ENCODE assay signal across 28 cellular contexts in the genomic region with DNA sequence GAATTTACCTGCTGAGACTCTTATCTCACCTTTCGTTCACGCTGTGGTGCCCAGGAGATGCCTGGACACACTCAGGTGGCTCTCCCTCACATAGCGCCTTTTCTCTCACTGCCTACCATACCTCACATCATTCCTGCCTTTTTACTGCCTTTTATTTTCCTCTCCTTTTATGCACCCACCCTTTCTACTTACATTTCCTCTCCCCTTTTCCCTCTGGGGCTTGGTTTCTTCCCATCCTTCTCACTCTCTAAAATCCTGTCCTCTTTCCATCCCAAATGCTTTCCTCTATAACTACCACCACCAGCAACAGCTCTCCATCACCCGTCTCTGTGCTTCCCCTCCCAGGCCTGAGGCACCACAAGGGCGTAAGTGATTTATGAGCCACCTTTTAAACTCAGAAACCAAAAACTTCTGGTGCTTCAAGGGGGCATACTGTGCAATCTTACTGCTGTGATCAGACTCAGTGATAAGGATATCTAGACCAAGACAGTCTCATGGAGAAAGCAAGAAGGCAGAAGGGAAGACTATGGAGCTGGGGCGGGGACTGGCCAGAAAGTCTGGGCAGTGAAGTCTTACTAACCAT.
"Had no signal": no experiment of that assay in that cellular context is flagged by ENCODE, and none has a peak within 500 bp of the region (broad histone marks: within the 10 kb centered on the region; RNA-seq: fewer than 3 reads in every experiment).

No MANE protein-coding gene starts in this region.

- ATAC-seq: activated CD4-positive, alpha-beta T cell treated with anti-CD3 and anti-CD28 coated beads for 36 hours; activated T-helper 17 cell treated with anti-CD3 and anti-CD28 coated beads, Interleukin-2, amount 50 U/mL, for 72 hours; mucosa of descending colon; stimulated activated naive B cell treated with anti-CD40 and anti-IgM and Interleukin-4, amounts not matched to agents 10 μg/mL and 1 μg/mL and 100 μg/mL, for 72 hours; T-helper 17 cell had no signal

- FAIRE-seq: frontal cortex had no signal

- H3K79me2 ChIP-seq: hepatocyte had no signal

- H2AFZ ChIP-seq: hepatocyte had no signal

- DNase-seq: activated B cell treated with CpG ODN at 0.5 μM for 24 hours; activated CD4-positive, alpha-beta T cell treated with anti-CD3 and anti-CD28 coated beads for 36 hours; activated CD4-positive, alpha-beta T cell treated with anti-CD3 and anti-CD28 coated beads, Interleukin-2, amount 50 U/mL, for 4 hours; activated CD8-positive, alpha-beta memory T cell treated with anti-CD3 and anti-CD28 coated beads for 24 hours; activated CD8-positive, alpha-beta memory T cell treated with anti-CD3 and anti-CD28 coated beads, Interleukin-2, amount 50 U/mL, for 4 hours; activated T-cell treated with anti-CD3 and anti-CD28 coated beads, Interleukin-2, amount 50 U/mL, for 24 hours; adrenal gland; brain microvascular endothelial cell; caudate nucleus; dermis blood vessel endothelial cell; effector memory CD4-positive, alpha-beta T cell; glutamatergic neuron; immature natural killer cell; mesendoderm; mucosa of descending colon; naive B cell; retina; sigmoid colon; stimulated activated CD4-positive, alpha-beta T cell treated with anti-CD3 and anti-CD28 coated beads, Interleukin-2, amount 100 ng/mL, for 48 hours; stimulated activated CD8-positive, alpha-beta memory T cell treated with anti-CD3 and anti-CD28 coated beads, Interleukin-4, amount 100 ng/mL, for 48 hours; stimulated activated naive B cell treated with anti-CD40 and anti-IgM and Interleukin-4, amounts not matched to agents 10 μg/mL and 1 μg/mL and 100 μg/mL, for 72 hours; T-helper 17 cell; testis; upper lobe of left lung had no signal

- H3K36me3 ChIP-seq: adrenal gland, ascending aorta, brain microvascular endothelial cell, sigmoid colon, upper lobe of left lung had no signal

- H3K27me3 ChIP-seq: ascending aorta, brain microvascular endothelial cell, testis had no signal

- H3K9me3 ChIP-seq: adrenal gland, ascending aorta, mucosa of descending colon, sigmoid colon, testis, upper lobe of left lung had no signal

- H3K27ac ChIP-seq: adrenal gland, ascending aorta, hepatocyte, sigmoid colon, testis, upper lobe of left lung had no signal

- H3K4me2 ChIP-seq: hepatocyte had no signal

- H3K4me3 ChIP-seq: adrenal gland, ascending aorta, hepatocyte, mucosa of descending colon, sigmoid colon, testis, upper lobe of left lung had no signal
